In genomic region chr13:30413842-30414241, GRCh38 we compare ENCODE assay signal across 17 cellular contexts. TPM values are rescaled to one million over a fixed set of nuclear protein-coding genes. Genes with fewer than 3 reads are reported as not detected.
"Had no signal": no experiment of that assay in that cellular context is flagged by ENCODE, and none has a peak within 500 bp of the region (broad histone marks: within the 10 kb centered on the region; RNA-seq: fewer than 3 reads in every experiment).

No MANE protein-coding gene starts in this region.

- H3K4me3 ChIP-seq: gastrocnemius medialis, left lung had no signal

- ATAC-seq: gastrocnemius medialis; left lung; natural killer cell treated with Interleukin-12 subunit alpha and Interleukin-12 subunit beta and Interleukin-15 and Interleukin-18, amount 100 ng/mL, for 72 hours; stimulated activated naive CD8-positive, alpha-beta T cell treated with anti-CD3 and anti-CD28 coated beads, Interleukin-15, Interleukin-2, amounts not matched to agents 100 U/mL and 50 U/mL, for 24 hours had no signal

- DNase-seq: activated CD4-positive, alpha-beta T cell treated with anti-CD3 and anti-CD28 coated beads, Interleukin-2, amount 50 U/mL, for 4 hours; activated effector memory CD4-positive, alpha-beta T cell treated with Interleukin-2 at 50 U/mL for 16 hours; activated T-cell treated with anti-CD3 and anti-CD28 coated beads, Interleukin-2, amount 50 U/mL, for 1 hour; caudate nucleus; cortex of kidney; effector memory CD4-positive, alpha-beta T cell; gastrocnemius medialis; left lung; stimulated activated CD4-positive, alpha-beta T cell treated with anti-CD3 and anti-CD28 coated beads, Interleukin-12 subunit alpha, Interleukin-12 subunit beta, amount 100 ng/mL, for 4 hours; stimulated activated naive CD8-positive, alpha-beta T cell treated with anti-CD3 and anti-CD28 coated beads, Interleukin-15, Interleukin-2, amounts not matched to agents 100 U/mL and 50 U/mL, for 24 hours had no signal

RNA-seq across cellular contexts. Expression of gene UBE2L5, which starts 8.5 kb away (rescaled TPM):
- total RNA-seq: fibroblast of lung; gastrocnemius medialis; left lung; mucosa of gallbladder; natural killer cell treated with Interleukin-12 subunit alpha and Interleukin-12 subunit beta and Interleukin-15 and Interleukin-18, amount 100 ng/mL, for 72 hours; osteoblast; pulmonary artery endothelial cell; temporal lobe; ureter had no signal
